13 cellular contexts compared by ENCODE assay signal in the genomic region with DNA sequence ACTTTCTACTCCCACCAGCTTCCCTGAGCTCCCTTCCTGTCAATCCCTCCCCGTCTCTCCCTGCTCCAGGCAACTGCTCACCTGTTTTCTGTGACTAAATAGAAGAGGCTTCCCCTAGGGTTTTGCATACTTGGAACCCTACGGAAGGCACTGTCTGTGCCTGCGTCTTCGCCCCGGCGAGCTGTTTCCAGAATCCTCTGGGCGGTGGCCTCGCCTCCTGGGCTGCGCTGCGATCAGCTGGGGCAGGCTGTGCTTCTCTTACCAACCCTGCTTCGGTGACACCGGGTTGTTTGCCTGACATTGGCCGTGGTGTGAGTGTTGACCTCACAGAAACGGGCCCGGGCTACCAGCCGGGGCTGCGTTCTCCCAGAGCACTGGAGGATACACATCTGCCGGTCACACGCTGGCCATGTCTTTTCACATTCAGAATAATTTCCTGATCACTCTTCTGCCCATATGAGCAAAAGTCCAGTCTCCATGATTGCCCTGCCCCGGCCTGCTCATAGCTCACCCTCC. TPM values are rescaled to one million over a fixed set of nuclear protein-coding genes. Genes with fewer than 3 reads are reported as not detected.
A peak's percentile ranks its signal among the peaks of the same experiment; 100 is the strongest.
DNase-seq lines count a peak whose midpoint lies in the region; ATAC-seq, FAIRE-seq and TF ChIP-seq lines count a peak whose summit lies in the region.
"Had no signal": no experiment of that assay in that cellular context is flagged by ENCODE, and none has a peak within 500 bp of the region (broad histone marks: within the 10 kb centered on the region; RNA-seq: fewer than 3 reads in every experiment).

No MANE protein-coding gene starts in this region.

- H3K4me1 Mint-ChIP-seq in CD8-positive, alpha-beta T cell (ENCODE audit: low read depth) = peaks cover 55% of the 10 kb centered on the region
- H3K4me1 Mint-ChIP-seq in GM23338 (peaks cover 5% of the 10 kb centered on the region), naive B cell (peaks cover 65 to 96% (median 90%) of the 10 kb centered on the region in 3 donors)
- H3K4me1 Mint-ChIP-seq in activated CD8-positive, alpha-beta T cell treated with anti-CD3 and anti-CD28 coated beads, Interleukin-2, amount 10 ng/mL, durations not matched to agents 7 days and 5 days (ENCODE audit: low read depth) = peaks cover 67% of the 10 kb centered on the region

- no peak for FAIRE-seq in H54 (lab: Jason Lieb, UNC)

- no peaks in the 10 kb centered on the region for H3F3A ChIP-seq in GM23338 (replicated peaks; ENCODE audit: low read depth)

- POLR2A ChIA-PET in CD8-positive, alpha-beta T cell (lab: Charles Lee) = interaction anchor here (0.9 to 2.5 kb wide), 4 partner anchors 25 to 37 kb away, joined by 3 to 9 read pairs (median 6); no protein-coding TSS in a partner anchor
- POLR2A ChIA-PET in activated CD8-positive, alpha-beta T cell treated with anti-CD3 and anti-CD28 coated beads, Interleukin-2, amount 10 ng/mL, durations not matched to agents 7 days and 5 days (lab: Charles Lee) = interaction anchor here (1.0 kb wide), 1 partner anchor 46 kb away, joined by 3 read pairs; no protein-coding TSS in a partner anchor

- H3K36me3 Mint-ChIP-seq in CD8-positive, alpha-beta T cell = no peaks in the 10 kb centered on the region
- H3K36me3 Mint-ChIP-seq in GM23338 (ENCODE audit: low read depth) (no peaks in the 10 kb centered on the region), naive B cell (no peaks in the 10 kb centered on the region)
- H3K36me3 Mint-ChIP-seq in activated CD8-positive, alpha-beta T cell treated with anti-CD3 and anti-CD28 coated beads, Interleukin-2, amount 10 ng/mL, durations not matched to agents 7 days and 5 days (ENCODE audit: low read depth) = no peaks in the 10 kb centered on the region

- no peaks in the 10 kb centered on the region for H3K27me3 ChIP-seq in CD8-positive, alpha-beta T cell (ENCODE audit: insufficient read depth, low read length)
- H3K27me3 ChIP-seq in GM23338 (ENCODE audit: insufficient read depth) (no peaks in the 10 kb centered on the region), thyroid gland (no peaks in the 10 kb centered on the region)
- H3K27me3 ChIP-seq: neural progenitor cell had no signal

- H3K79me2 ChIP-seq in GM23338 (replicated peaks; ENCODE audit: insufficient read depth) = no peaks in the 10 kb centered on the region

- H3K4me1 ChIP-seq in CD8-positive, alpha-beta T cell (ENCODE audit: insufficient read depth, low read length) = peaks cover 52% of the 10 kb centered on the region
- H3K4me1 ChIP-seq in GM23338 (ENCODE audit: insufficient read depth) (no peaks in the 10 kb centered on the region), thyroid gland (no peaks in the 10 kb centered on the region)

- DNase-seq in CD8-positive, alpha-beta T cell = no peak
- DNase-seq in GM23338 (ENCODE audit: low spot score) (no peak), naive B cell (no peak), H54 (ENCODE audit: insufficient read length, low spot score) (no peak), thyroid gland (no peak), amygdala (lab: John Stamatoyannopoulos, UW) (no peak)
- DNase-seq in activated CD8-positive, alpha-beta T cell treated with anti-CD3 and anti-CD28 coated beads, Interleukin-2, amount 10 ng/mL, durations not matched to agents 7 days and 5 days = no peak
- DNase-seq: NCI-H2171 treated with DMSO at 0.1 percent for 48 hours, OCI-M1 had no signal

- CTCF ChIA-PET in CD8-positive, alpha-beta T cell (lab: Charles Lee) = interaction anchor here (1.6 to 2.7 kb wide), 2 partner anchors 26 to 48 kb away, joined by 4 to 7 read pairs; no protein-coding TSS in a partner anchor
- CTCF ChIA-PET in activated CD8-positive, alpha-beta T cell treated with anti-CD3 and anti-CD28 coated beads, Interleukin-2, amount 10 ng/mL, durations not matched to agents 7 days and 5 days (lab: Charles Lee) = interaction anchor here (0.9 to 1.7 kb wide), 4 partner anchors 29 to 628 kb away, joined by 3 to 7 read pairs (median 5); partner anchors contain the start of gene CCR6

- no peak for TF ChIP-seq POLR2A in H54 (IDR thresholded peaks at IDR 0.05; ENCODE audit: low read depth, low read length)
- TF ChIP-seq POLR2A in thyroid gland (IDR thresholded peaks at IDR 0.05) = no peak

- intact Hi-C loops in CD8-positive, alpha-beta T cell (cut with DNase I, micrococcal nuclease) = no loop called here
- intact Hi-C loops in thyroid gland (cut with DNase I) = no loop called here

- no peak for ATAC-seq in CD8-positive, alpha-beta T cell
- peak; percentile 17; the same call in 2 of the 3 replicates for ATAC-seq in GM23338
- ATAC-seq in activated CD8-positive, alpha-beta T cell treated with anti-CD3 and anti-CD28 coated beads, Interleukin-2, amount 10 ng/mL, durations not matched to agents 7 days and 5 days = no peak
- ATAC-seq in naive B cell (ENCODE audit: low read depth in 2 of 2) = no peak
- ATAC-seq in HG03095 (IDR thresholded peaks at IDR 0.05; ENCODE audit: unreplicated experiment) = no peak

- H3K9me2 ChIP-seq in GM23338 (ENCODE audit: insufficient read depth) = no peaks in the 10 kb centered on the region

- no peaks in the 10 kb centered on the region for H4K20me1 ChIP-seq in GM23338 (replicated peaks; ENCODE audit: insufficient read depth)

- no peaks in the 10 kb centered on the region for H3K9me3 Mint-ChIP-seq in CD8-positive, alpha-beta T cell
- H3K9me3 Mint-ChIP-seq in GM23338 (0 out of 3 replicates have a peak, but pooled peaks cover 2% of the 10 kb centered on the region), naive B cell (peaks cover 0 to 3% (median 2%) of the 10 kb centered on the region in 7 donors)
- H3K9me3 Mint-ChIP-seq in activated CD8-positive, alpha-beta T cell treated with anti-CD3 and anti-CD28 coated beads, Interleukin-2, amount 10 ng/mL, durations not matched to agents 7 days and 5 days (ENCODE audit: insufficient read depth) = peaks cover under 1% of the 10 kb centered on the region

- no peaks in the 10 kb centered on the region for H3K9me3 ChIP-seq in CD8-positive, alpha-beta T cell (ENCODE audit: low read length)
- no peaks in the 10 kb centered on the region for H3K9me3 ChIP-seq in thyroid gland

- H3K4me2 ChIP-seq in GM23338 = no peak overlapping the region

- no peak overlapping the region for H3K27ac ChIP-seq in CD8-positive, alpha-beta T cell (ENCODE audit: low read depth, low read length)
- H3K27ac ChIP-seq in GM23338 (ENCODE audit: low read depth) (no peak overlapping the region), thyroid gland (no peak overlapping the region)
- H3K27ac ChIP-seq: neural progenitor cell had no signal

- no peaks in the 10 kb centered on the region for H3K27me3 Mint-ChIP-seq in CD8-positive, alpha-beta T cell (ENCODE audit: low read depth)
- peaks cover 3% of the 10 kb centered on the region for H3K27me3 Mint-ChIP-seq in GM23338 (ENCODE audit: insufficient read depth, low read depth, poor library complexity)
- H3K27me3 Mint-ChIP-seq in activated CD8-positive, alpha-beta T cell treated with anti-CD3 and anti-CD28 coated beads, Interleukin-2, amount 10 ng/mL, durations not matched to agents 7 days and 5 days (ENCODE audit: low read depth) = no peaks in the 10 kb centered on the region
- no peaks in the 10 kb centered on the region for H3K27me3 Mint-ChIP-seq in naive B cell

- no peaks in the 10 kb centered on the region for H3K36me3 ChIP-seq in CD8-positive, alpha-beta T cell (ENCODE audit: insufficient read depth, low read length)
- no peaks in the 10 kb centered on the region for H3K36me3 ChIP-seq in GM23338 (ENCODE audit: insufficient read depth)
- no peaks in the 10 kb centered on the region for H3K36me3 ChIP-seq in thyroid gland
- H3K36me3 ChIP-seq: neural progenitor cell had no signal

- peak overlapping the region; percentile 90; the same call in 1 of the 2 replicates for H2AFZ ChIP-seq in GM23338
- H2AFZ ChIP-seq: neural progenitor cell had no signal

- no peak for TF ChIP-seq CTCF in CD8-positive, alpha-beta T cell (IDR thresholded peaks at IDR 0.05)
- no peak for TF ChIP-seq CTCF in GM23338 (conservative IDR thresholded peaks at IDR 0.05; ENCODE audit: low read depth in 2 of 2)
- TF ChIP-seq CTCF in thyroid gland (IDR thresholded peaks at IDR 0.05) = no peak

- peak overlapping the region; percentile 78 for H3K4me3 Mint-ChIP-seq in CD8-positive, alpha-beta T cell
- no peak overlapping the region for H3K4me3 Mint-ChIP-seq in GM23338
- peak overlapping the region; percentile 54 for H3K4me3 Mint-ChIP-seq in activated CD8-positive, alpha-beta T cell treated with anti-CD3 and anti-CD28 coated beads, Interleukin-2, amount 10 ng/mL, durations not matched to agents 7 days and 5 days
- peak overlapping the region; percentile 73 to 97 (median 91) for H3K4me3 Mint-ChIP-seq in naive B cell
- H3K4me3 Mint-ChIP-seq: neural progenitor cell had no signal

- H3K27ac Mint-ChIP-seq in CD8-positive, alpha-beta T cell = peak overlapping the region; percentile 86
- no peak overlapping the region; the same call in 1 of the 2 replicates for H3K27ac Mint-ChIP-seq in GM23338
- peak overlapping the region; percentile 65 for H3K27ac Mint-ChIP-seq in activated CD8-positive, alpha-beta T cell treated with anti-CD3 and anti-CD28 coated beads, Interleukin-2, amount 10 ng/mL, durations not matched to agents 7 days and 5 days
- H3K27ac Mint-ChIP-seq in naive B cell = peak overlapping the region; percentile 98 to 100 (median 100)

- 88 to 100% methylated on average over 19 to 20 of the region's 20 CpGs for WGBS in thyroid gland, 2 donors

- peak overlapping the region; percentile 56 for H3K4me3 ChIP-seq in CD8-positive, alpha-beta T cell (ENCODE audit: low read depth, low read length)
- H3K4me3 ChIP-seq in GM23338 = no peak overlapping the region
- no peak overlapping the region for H3K4me3 ChIP-seq in thyroid gland (replicated peaks in 1 of 3)
- H3K4me3 ChIP-seq: neural progenitor cell had no signal

TF ChIP-seq in GM23338, 12 proteins besides CTCF, POLR2A, EP300 and RAD21 (continues in another document):
- no peak for TF ChIP-seq JUNB (IDR thresholded peaks at IDR 0.05; ENCODE audit: unreplicated experiment)
- no peak for TF ChIP-seq NANOG (IDR thresholded peaks at IDR 0.05; ENCODE audit: borderline replicate concordance)
- no peak for TF ChIP-seq ZNF114 (CRISPR knock-in tag; IDR thresholded peaks at IDR 0.05)
- TF ChIP-seq ZNF331 (CRISPR knock-in tag; IDR thresholded peaks at IDR 0.05; ENCODE audit: low read depth) = no peak
- no peak for TF ChIP-seq POLR2AphosphoS5 (IDR thresholded peaks at IDR 0.05; ENCODE audit: low read depth)

RNA-seq across cellular contexts. Expression of gene CCR6, which starts 29.4 kb away (rescaled TPM):
- 10 to 100 TPM in 1 of 2 experiments, 1 to 10 TPM in 1; 7.6 to 10.3 TPM for total RNA-seq in CD8-positive, alpha-beta T cell
- total RNA-seq in GM23338 (2014; rRNA removed; shearing (Covaris generic)) = not detected in 2 replicates
- not detected in 2 replicates for polyA plus RNA-seq in GM23338 (2016; fragmentation: Nextera tagmentation; extraction: Ambion mirVana)
- 1 to 10 TPM; 3.8 to 4.4 TPM for total RNA-seq in activated CD8-positive, alpha-beta T cell treated with anti-CD3 and anti-CD28 coated beads, Interleukin-2, amount 10 ng/mL, durations not matched to agents 7 days and 5 days
- polyA plus RNA-seq in naive B cell (ENCODE audit: low read depth in 6 of 6) = 100 to 1,000 TPM in 5 of 6 donors, 10 to 100 TPM in 1; 97.4 to 205 (median 126) TPM
- total RNA-seq in thyroid gland = under 1 TPM in 1 of 4 donors, not detected in 3; 0.78 TPM
- total RNA-seq: cardiac septum, fibroblast of lung had no signal
- polyA plus RNA-seq: fibroblast of lung had no signal
